Comparison of ENCODE assay signal across 11 cellular contexts in the genomic region with DNA sequence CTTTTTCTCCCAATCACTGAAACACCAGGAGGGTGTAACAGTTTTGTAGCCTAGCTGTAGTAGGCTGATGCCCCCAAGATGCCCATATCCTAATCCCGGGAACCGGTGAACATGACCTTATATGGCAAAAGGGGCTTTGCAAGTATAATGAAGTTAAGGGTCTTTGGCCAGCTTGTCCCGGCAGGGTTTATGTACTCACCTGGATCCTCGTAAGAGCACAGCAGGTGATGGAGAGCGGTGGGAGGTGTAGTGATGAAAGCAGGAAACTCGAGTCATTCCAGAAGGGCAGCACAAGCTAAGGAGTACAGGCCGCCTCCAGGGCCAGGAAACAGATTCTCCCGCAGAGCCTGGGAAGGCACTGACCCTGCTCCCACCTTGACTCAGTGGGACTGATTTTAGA. TPM values are rescaled to one million over a fixed set of nuclear protein-coding genes. Genes with fewer than 3 reads are reported as not detected.
A peak's percentile ranks its signal among the peaks of the same experiment; 100 is the strongest.
DNase-seq lines count a peak whose midpoint lies in the region; ATAC-seq and TF ChIP-seq lines count a peak whose summit lies in the region.
"Not testable (repeated sequence)": the region's sequence is repeated elsewhere in the genome, so short reads cannot be mapped to it uniquely, and the experiment has no call there.
"Had no signal": no experiment of that assay in that cellular context is flagged by ENCODE, and none has a peak within 500 bp of the region (broad histone marks: within the 10 kb centered on the region; RNA-seq: fewer than 3 reads in every experiment).

No MANE protein-coding gene starts in this region.

- H3K36me3 ChIP-seq in HUES6 (ENCODE audit: control insufficient read depth, insufficient read depth, low read length): not testable (repeated sequence)

- H3K27ac ChIP-seq in HUES6 (ENCODE audit: low read depth, low read length): peak overlapping the region; percentile 93

- peak; percentile 11 for DNase-seq in DMS153 (lab: John Stamatoyannopoulos, UW)
- DNase-seq in NCI-H2081 treated with DMSO at 0.1 percent for 48 hours (lab: John Stamatoyannopoulos, UW): peak; percentile 52
- DNase-seq in NCI-H526 treated with DMSO at 0.1 percent for 48 hours (lab: John Stamatoyannopoulos, UW): peak; percentile 77
- peak; percentile 12 for DNase-seq in activated T-cell treated with anti-CD3 and anti-CD28 coated beads, Interleukin-2, amount 50 U/mL, for 24 hours
- DNase-seq in epithelial cell of esophagus (ENCODE audit: low read depth): peak; percentile 34
- peak; percentile 37 for DNase-seq in left lobe of liver (ENCODE audit: low spot score)
- peak; percentile 27 for DNase-seq in sciatic nerve (ENCODE audit: low spot score)

- ATAC-seq in left lobe of liver, sciatic nerve: not testable (repeated sequence)

- H3K27me3 Mint-ChIP-seq in activated T-cell treated with anti-CD3 and anti-CD28 coated beads, Interleukin-2, amount 50 U/mL, for 24 hours: not testable (repeated sequence)

- H3K4me3 Mint-ChIP-seq in activated T-cell treated with anti-CD3 and anti-CD28 coated beads, Interleukin-2, amount 50 U/mL, for 24 hours: not testable (repeated sequence)

- peak overlapping the region; percentile 85 for H3K9ac ChIP-seq in HUES6 (ENCODE audit: low read length)

- H3K27me3 ChIP-seq in HUES6 (ENCODE audit: control insufficient read depth, insufficient read depth, low read length): not testable (repeated sequence)

- H3K9me3 Mint-ChIP-seq in activated T-cell treated with anti-CD3 and anti-CD28 coated beads, Interleukin-2, amount 50 U/mL, for 24 hours: not testable (repeated sequence)

- not testable (repeated sequence) for H3K9me3 ChIP-seq in HUES6 (ENCODE audit: control insufficient read depth, insufficient read depth, low read depth, low read length)

- intact Hi-C loops in sciatic nerve (cut with DNase I): not testable (repeated sequence)

- TF ChIP-seq CTCF in epithelial cell of esophagus (IDR thresholded peaks at IDR 0.05; ENCODE audit: insufficient read depth, low read depth, low read length, missing control alignments): not testable (repeated sequence)

- not testable (repeated sequence) for H3K36me3 Mint-ChIP-seq in activated T-cell treated with anti-CD3 and anti-CD28 coated beads, Interleukin-2, amount 50 U/mL, for 24 hours (ENCODE audit: low read depth)

- H3K27ac Mint-ChIP-seq in activated T-cell treated with anti-CD3 and anti-CD28 coated beads, Interleukin-2, amount 50 U/mL, for 24 hours: not testable (repeated sequence)

- H3K4me3 ChIP-seq in HUES6 (ENCODE audit: low read depth, low read length): peak overlapping the region; percentile 31; the same call in 1 of the 2 replicates
- not testable (repeated sequence) for H3K4me3 ChIP-seq in epithelial cell of esophagus (ENCODE audit: low read length)

- not testable (repeated sequence) for H3K4me1 Mint-ChIP-seq in activated T-cell treated with anti-CD3 and anti-CD28 coated beads, Interleukin-2, amount 50 U/mL, for 24 hours (ENCODE audit: low read depth)

- H3K4me1 ChIP-seq in HUES6 (ENCODE audit: control insufficient read depth, insufficient read depth, low read length): peaks cover 31% of the 10 kb centered on the region

RNA-seq across cellular contexts. Expression of a gene that starts 37.9 kb away (rescaled TPM):
- total RNA-seq in left lobe of liver (0.20 TPM), sciatic nerve (2.9 TPM)
- total RNA-seq: activated CD8-positive, alpha-beta T cell treated with anti-CD3 and anti-CD28 coated beads, Interleukin-2, amount 10 ng/mL, durations not matched to agents 7 days and 5 days; activated naive CD8-positive, alpha-beta T cell treated with anti-CD3 and anti-CD28 coated beads, Interleukin-2, amount 10 ng/mL, durations not matched to agents 7 days and 5 days; epithelial cell of proximal tubule had no signal

Comparison
In these comparisons a context has a peak if more than half of its experiments do, and no peak if none do; other contexts are left out.
1. DNase-seq: peak in every context shown above with its lines; median percentile 77 in NCI-H526 treated with DMSO at 0.1 percent for 48 hours; 52 in NCI-H2081 treated with DMSO at 0.1 percent for 48 hours; 37 in left lobe of liver; 34 in epithelial cell of esophagus; 27 in sciatic nerve; 12 in activated T-cell treated with anti-CD3 and anti-CD28 coated beads, Interleukin-2, amount 50 U/mL, for 24 hours; 11 in DMS153.